In the genomic region with DNA sequence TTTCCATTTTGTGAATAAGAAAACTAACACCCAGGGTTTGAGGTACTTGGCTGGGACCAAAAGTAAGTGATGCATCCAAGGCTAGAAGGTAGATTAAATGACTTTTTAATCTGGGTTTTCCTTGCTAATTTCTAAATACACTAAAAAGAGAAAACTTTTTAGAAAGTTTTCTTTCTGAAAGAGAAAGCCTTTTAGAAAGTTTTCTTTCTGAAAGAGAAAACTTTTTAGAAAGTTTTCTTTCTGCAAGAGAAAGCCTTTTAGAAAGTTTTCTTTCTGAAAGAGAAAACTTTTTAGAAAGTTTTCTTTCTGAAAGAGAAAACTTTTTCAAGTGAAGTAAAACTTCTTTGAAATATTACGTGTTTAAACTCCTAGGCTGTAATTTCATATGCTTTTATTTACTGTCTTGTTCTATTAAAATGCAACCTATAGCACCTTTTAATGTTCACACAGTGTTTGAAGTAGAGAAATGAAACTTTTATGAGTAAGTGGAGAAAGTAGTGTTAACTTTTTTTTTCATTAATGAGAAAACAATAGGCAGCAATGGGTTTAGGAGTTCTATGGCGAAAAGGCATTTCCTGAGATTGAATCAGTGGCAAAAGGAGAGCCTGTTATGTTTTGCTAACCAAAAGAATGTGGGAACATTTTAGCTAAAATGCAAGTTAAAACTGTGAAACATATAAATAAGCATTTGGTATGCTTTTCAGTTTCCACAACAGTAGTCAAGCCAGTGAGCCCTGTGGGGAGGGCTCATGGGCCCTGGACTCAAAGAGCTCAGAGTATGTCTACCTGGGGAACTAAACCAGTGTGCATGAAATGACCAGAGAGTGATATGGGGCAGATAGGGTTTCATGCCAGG, we compare ENCODE assay signal across 12 cellular contexts.
A peak's percentile ranks its signal among the peaks of the same experiment; 100 is the strongest.
DNase-seq lines count a peak whose midpoint lies in the region; ATAC-seq and TF ChIP-seq lines count a peak whose summit lies in the region.
"Had no signal": no experiment of that assay in that cellular context is flagged by ENCODE, and none has a peak within 500 bp of the region (broad histone marks: within the 10 kb centered on the region; RNA-seq: fewer than 3 reads in every experiment).

No MANE protein-coding gene starts in this region.

- H3K4me2 ChIP-seq in Loucy (ENCODE audit: low read depth, low read length, poor library complexity, severe bottlenecking), result no peak overlapping the region

- H3K4me3 ChIP-seq in Loucy (ENCODE audit: low read length, poor library complexity, severe bottlenecking) (no peak overlapping the region), choroid plexus epithelial cell (ENCODE audit: low read depth, low read length) (no peak overlapping the region)
- H3K4me3 ChIP-seq: lung had no signal

- no peaks in the 10 kb centered on the region for H3K4me1 ChIP-seq in Loucy (ENCODE audit: insufficient read depth, low read length, poor library complexity, severe bottlenecking)

- H3K36me3 ChIP-seq in Loucy (ENCODE audit: insufficient read depth, low read length), result no peaks in the 10 kb centered on the region

- no peaks in the 10 kb centered on the region for H3K79me2 ChIP-seq in Loucy (ENCODE audit: insufficient read depth, low read length)

- no peaks in the 10 kb centered on the region for H3K27me3 Mint-ChIP-seq in activated naive CD4-positive, alpha-beta T cell treated with anti-CD3 and anti-CD28 coated beads, Interleukin-2, amount 50 U/mL, for 24 hours
- H3K27me3 Mint-ChIP-seq in stimulated activated naive B cell treated with anti-CD40 and anti-IgM and Interleukin-4, amounts not matched to agents 10 μg/mL and 1 μg/mL and 100 μg/mL, for 72 hours, result no peaks in the 10 kb centered on the region
- H3K27me3 Mint-ChIP-seq: B cell had no signal

- H3K9me3 ChIP-seq in Loucy (ENCODE audit: insufficient read depth, low read depth, low read length), result no peaks in the 10 kb centered on the region

- TF ChIP-seq CTCF in Loucy (conservative IDR thresholded peaks at IDR 0.05; ENCODE audit: low read length) (no peak), choroid plexus epithelial cell (conservative IDR thresholded peaks at IDR 0.05; ENCODE audit: low read depth, low read length) (no peak)

- no peaks in the 10 kb centered on the region for H4K20me1 ChIP-seq in Loucy (ENCODE audit: insufficient read depth, low read length, poor library complexity, severe bottlenecking)

- no peaks in the 10 kb centered on the region for H3F3A ChIP-seq in Loucy (ENCODE audit: low read depth)

- peak overlapping the region; percentile 64 for H3K4me3 Mint-ChIP-seq in activated naive CD4-positive, alpha-beta T cell treated with anti-CD3 and anti-CD28 coated beads, Interleukin-2, amount 50 U/mL, for 24 hours
- no peak overlapping the region for H3K4me3 Mint-ChIP-seq in stimulated activated naive B cell treated with anti-CD40 and anti-IgM and Interleukin-4, amounts not matched to agents 10 μg/mL and 1 μg/mL and 100 μg/mL, for 72 hours
- H3K4me3 Mint-ChIP-seq: B cell had no signal

- no peaks in the 10 kb centered on the region for H3K27me3 ChIP-seq in Loucy (ENCODE audit: insufficient read depth, low read length, poor library complexity, severe bottlenecking)

- H3K27ac Mint-ChIP-seq in activated naive CD4-positive, alpha-beta T cell treated with anti-CD3 and anti-CD28 coated beads, Interleukin-2, amount 50 U/mL, for 24 hours, result peak overlapping the region; percentile 88
- peak overlapping the region; percentile 37 for H3K27ac Mint-ChIP-seq in stimulated activated naive B cell treated with anti-CD40 and anti-IgM and Interleukin-4, amounts not matched to agents 10 μg/mL and 1 μg/mL and 100 μg/mL, for 72 hours
- H3K27ac Mint-ChIP-seq: B cell had no signal

- H3K9me2 ChIP-seq in Loucy (replicated peaks; ENCODE audit: low read depth, low read length), result no peaks in the 10 kb centered on the region

- no peak for DNase-seq in activated naive CD4-positive, alpha-beta T cell treated with anti-CD3 and anti-CD28 coated beads, Interleukin-2, amount 50 U/mL, for 16 hours
- peak; percentile 72 for DNase-seq in choroid plexus epithelial cell (ENCODE audit: low read depth)
- no peak for DNase-seq in stimulated activated naive B cell treated with anti-CD40 and anti-IgM and Interleukin-4, amounts not matched to agents 10 μg/mL and 1 μg/mL and 100 μg/mL, for 72 hours
- DNase-seq in stimulated activated naive CD4-positive, alpha-beta T cell treated with Interleukin-2 at 50 U/mL for 16 hours (lab: John Stamatoyannopoulos, UW), result no peak
- DNase-seq in activated effector memory CD4-positive, alpha-beta T cell treated with anti-CD3 and anti-CD28 coated beads, Interleukin-2, amount 50 U/mL, for 16 hours, result no peak
- DNase-seq: Karpas-422, NCI-H226 had no signal

- peaks cover 14% of the 10 kb centered on the region for H3K9me3 Mint-ChIP-seq in activated naive CD4-positive, alpha-beta T cell treated with anti-CD3 and anti-CD28 coated beads, Interleukin-2, amount 50 U/mL, for 24 hours
- H3K9me3 Mint-ChIP-seq in stimulated activated naive B cell treated with anti-CD40 and anti-IgM and Interleukin-4, amounts not matched to agents 10 μg/mL and 1 μg/mL and 100 μg/mL, for 72 hours, result peaks cover 3 to 4% of the 10 kb centered on the region in 2 donors

- no peak overlapping the region for H3K9ac ChIP-seq in Loucy (ENCODE audit: low read depth, low read length, poor library complexity, severe bottlenecking)

- H2AFZ ChIP-seq in Loucy (ENCODE audit: low read length), result peak overlapping the region; percentile 6; the same call in 1 of the 2 replicates

- no peak for ATAC-seq in stimulated activated naive B cell treated with anti-CD40 and anti-IgM and Interleukin-4, amounts not matched to agents 10 μg/mL and 1 μg/mL and 100 μg/mL, for 72 hours (replicated peaks)
- ATAC-seq in HG02588 (IDR thresholded peaks at IDR 0.05; ENCODE audit: unreplicated experiment), result no peak

- peaks cover 84% of the 10 kb centered on the region for H3K4me1 Mint-ChIP-seq in activated naive CD4-positive, alpha-beta T cell treated with anti-CD3 and anti-CD28 coated beads, Interleukin-2, amount 50 U/mL, for 24 hours
- peaks cover 19 to 22% of the 10 kb centered on the region in 2 donors for H3K4me1 Mint-ChIP-seq in stimulated activated naive B cell treated with anti-CD40 and anti-IgM and Interleukin-4, amounts not matched to agents 10 μg/mL and 1 μg/mL and 100 μg/mL, for 72 hours

- peaks cover 6% of the 10 kb centered on the region for H3K36me3 Mint-ChIP-seq in activated naive CD4-positive, alpha-beta T cell treated with anti-CD3 and anti-CD28 coated beads, Interleukin-2, amount 50 U/mL, for 24 hours
- H3K36me3 Mint-ChIP-seq in stimulated activated naive B cell treated with anti-CD40 and anti-IgM and Interleukin-4, amounts not matched to agents 10 μg/mL and 1 μg/mL and 100 μg/mL, for 72 hours, result peaks cover 2 to 4% of the 10 kb centered on the region in 2 donors
